Comparison of ENCODE assay signal across 20 cellular contexts in the genomic region with DNA sequence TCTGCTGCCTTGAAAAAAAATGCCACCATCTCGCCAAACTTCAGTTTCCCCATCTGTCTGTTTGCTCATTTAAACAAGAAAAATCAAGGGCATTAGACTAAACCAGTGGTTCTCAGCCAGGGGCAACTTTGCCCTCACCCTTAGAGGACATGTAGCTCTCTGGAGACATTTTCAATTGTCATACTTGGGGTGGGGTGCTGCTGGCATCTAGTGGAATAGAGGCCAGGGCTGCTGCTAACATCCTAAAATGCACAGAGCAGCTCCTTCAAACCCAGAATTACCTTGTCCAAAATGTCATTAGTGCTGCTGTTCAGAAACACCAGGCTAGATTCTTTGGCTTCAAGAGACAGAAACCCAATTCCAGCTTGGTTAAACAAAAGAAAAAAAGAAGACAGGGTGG.
A peak's percentile ranks its signal among the peaks of the same experiment; 100 is the strongest.
DNase-seq lines count a peak whose midpoint lies in the region; ATAC-seq, FAIRE-seq and TF ChIP-seq lines count a peak whose summit lies in the region.
"Had no signal": no experiment of that assay in that cellular context is flagged by ENCODE, and none has a peak within 500 bp of the region (broad histone marks: within the 10 kb centered on the region; RNA-seq: fewer than 3 reads in every experiment).

No MANE protein-coding gene starts in this region.

- H3K27ac ChIP-seq in thyroid gland (peak overlapping the region in 2 of 3 donors; percentile 50 to 57), adrenal gland (no peak overlapping the region)
- H3K27ac ChIP-seq: GM23248, KMS-11, Peyer's patch, SJSA1 had no signal

- no peak for TF ChIP-seq EP300 in Ishikawa (IDR thresholded peaks at IDR 0.05; ENCODE audit: borderline replicate concordance)

- TF ChIP-seq POLR2A in thyroid gland (IDR thresholded peaks at IDR 0.05) (no peak), adrenal gland (IDR thresholded peaks at IDR 0.05) (no peak)

- WGBS in thyroid gland, 2 donors = 68 to 72% methylated on average over 1 of the region's 1 CpG
- 45 to 61% (median 51%) methylated on average over 1 of the region's 1 CpG for WGBS in adrenal gland, 4 donors

- no peak for FAIRE-seq in bronchial epithelial cell (lab: Jason Lieb, UNC)
- FAIRE-seq: GM12878 had no signal

- ATAC-seq in left lobe of liver = peak; percentile 63
- no peak for ATAC-seq in GM21737 (IDR thresholded peaks at IDR 0.05; ENCODE audit: unreplicated experiment)
- ATAC-seq: GM12878 had no signal

- TF ChIP-seq RAD21 in Ishikawa (IDR thresholded peaks at IDR 0.05; ENCODE audit: low read depth) = peak; percentile 15; the same call in 1 of the 2 replicates

- no peak overlapping the region for H3K4me3 ChIP-seq in bronchial epithelial cell (ENCODE audit: low read depth, low read length)
- H3K4me3 ChIP-seq in thyroid gland (replicated peaks in 1 of 3) = no peak overlapping the region
- H3K4me3 ChIP-seq in adrenal gland = no peak overlapping the region
- H3K4me3 ChIP-seq: GM12878, GM23248, HAP-1, Peyer's patch, SJSA1 had no signal

- no peaks in the 10 kb centered on the region for H3K9me3 ChIP-seq in thyroid gland
- no peaks in the 10 kb centered on the region for H3K9me3 ChIP-seq in adrenal gland (replicated peaks in 1 of 3)
- H3K9me3 ChIP-seq: BE2C, SJSA1 had no signal

- no peak for DNase-seq in bronchial epithelial cell (ENCODE audit: low read depth)
- DNase-seq in left lobe of liver (ENCODE audit: low spot score) = no peak
- no peak for DNase-seq in thyroid gland
- DNase-seq in adrenal gland = no peak
- DNase-seq in cerebellum (ENCODE audit: low spot score) = no peak
- DNase-seq: BE2C, DMS79 treated with DMSO at 0.1 percent for 48 hours, GM23248, NCI-H1105, NCI-H146, NCI-H2029, NCI-H345, NCI-H524, Peyer's patch had no signal

- TF ChIP-seq CTCF in bronchial epithelial cell (IDR thresholded peaks at IDR 0.05; ENCODE audit: insufficient read depth, low read length, severe bottlenecking) (peak; percentile 25), thyroid gland (IDR thresholded peaks at IDR 0.05) (no peak), adrenal gland (IDR thresholded peaks at IDR 0.05) (no peak)

- H3K36me3 ChIP-seq in bronchial epithelial cell (ENCODE audit: control insufficient read depth, insufficient read depth, low read length) (no peaks in the 10 kb centered on the region), thyroid gland (peaks cover 0 to 4% of the 10 kb centered on the region in 2 donors), adrenal gland (replicated peaks in 1 of 2) (no peaks in the 10 kb centered on the region)
- H3K36me3 ChIP-seq: BE2C, HAP-1, Peyer's patch, SJSA1 had no signal

- intact Hi-C loops in thyroid gland (cut with DNase I) = no loop called here
- intact Hi-C loops in adrenal gland (cut with DNase I) = no loop called here

- peaks cover 28 to 46% of the 10 kb centered on the region in 2 donors for H3K4me1 ChIP-seq in thyroid gland
- no peaks in the 10 kb centered on the region for H3K4me1 ChIP-seq in adrenal gland (replicated peaks in 1 of 2)
- H3K4me1 ChIP-seq: BE2C, HAP-1, Peyer's patch, SJSA1 had no signal

- H3K27me3 ChIP-seq in bronchial epithelial cell (ENCODE audit: control insufficient read depth, insufficient read depth, low read length) (no peaks in the 10 kb centered on the region), thyroid gland (no peaks in the 10 kb centered on the region), adrenal gland (peaks cover 12% of the 10 kb centered on the region)
- H3K27me3 ChIP-seq: Peyer's patch, SJSA1 had no signal

TF ChIP-seq in Ishikawa, 13 proteins besides CTCF, POLR2A, EP300 and RAD21:
- no peak for TF ChIP-seq TCF12 (IDR thresholded peaks at IDR 0.05; ENCODE audit: low read depth)

Comparison
In these comparisons a context has a peak if more than half of its experiments do, and no peak if none do; other contexts are left out.
1. H3K27ac ChIP-seq: peak in thyroid gland (2 of 3); none in adrenal gland (0 of 5).